8 cellular contexts compared by ENCODE assay signal in the genomic region with DNA sequence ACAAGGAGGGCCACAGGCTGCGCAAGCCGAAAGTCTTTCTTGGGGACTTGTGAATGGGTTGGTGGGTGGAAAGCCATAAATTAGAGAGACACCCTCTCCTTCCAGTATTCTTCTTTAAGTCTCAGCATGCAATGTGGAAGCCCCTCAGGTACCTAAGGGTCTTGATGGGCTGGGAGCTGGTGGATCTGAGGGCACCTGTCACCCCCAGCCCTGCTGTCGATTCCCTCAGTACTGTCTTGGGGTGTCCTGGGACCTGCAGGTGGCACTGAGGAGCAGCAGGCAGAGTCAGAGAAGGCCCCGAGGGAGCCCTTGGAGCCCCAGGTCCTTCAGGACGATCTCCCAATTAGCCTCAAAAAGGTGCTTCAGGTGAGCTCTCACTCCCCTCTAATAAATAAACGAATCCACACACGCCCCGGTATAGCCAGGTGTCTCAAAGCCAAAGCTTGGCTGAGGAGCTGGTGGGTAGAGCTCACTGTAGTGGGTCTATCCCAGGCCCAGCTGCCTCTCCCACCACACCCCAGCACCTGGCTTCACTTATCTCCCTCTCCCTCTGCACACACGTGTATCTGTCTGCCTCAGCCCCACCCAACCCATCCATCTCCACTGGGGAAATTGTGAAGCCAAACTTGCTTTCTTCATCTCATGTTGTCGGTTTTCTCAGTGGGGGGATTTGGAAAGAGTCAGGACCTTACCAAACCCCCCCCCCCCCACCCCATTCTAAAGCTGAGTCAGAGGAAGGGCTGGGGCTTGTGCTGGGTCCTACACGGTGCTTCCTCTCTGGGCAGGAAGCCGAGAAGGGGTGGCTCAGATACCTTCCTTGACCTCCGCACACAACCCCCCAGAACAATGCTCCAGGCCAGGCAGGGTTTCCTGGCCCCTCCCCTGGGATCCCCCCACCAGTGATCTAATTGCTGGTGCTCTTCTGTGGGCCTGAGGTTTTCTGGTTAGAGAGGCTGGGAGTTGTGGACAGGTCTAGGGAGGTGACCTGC. TPM values are rescaled to one million over a fixed set of nuclear protein-coding genes. Genes with fewer than 3 reads are reported as not detected.
A peak's percentile ranks its signal among the peaks of the same experiment; 100 is the strongest.
DNase-seq lines count a peak whose midpoint lies in the region; ATAC-seq and TF ChIP-seq lines count a peak whose summit lies in the region.

No MANE protein-coding gene starts in this region.

- no peaks in the 10 kb centered on the region for H3K9me2 ChIP-seq in OCI-LY1 (ENCODE audit: low read depth, low read length)

- no peak for ATAC-seq in HG03108 (IDR thresholded peaks at IDR 0.05; ENCODE audit: unreplicated experiment)

- H3K36me3 Mint-ChIP-seq in MCF 10A (ENCODE audit: insufficient read depth, unreplicated experiment): peaks cover 43% of the 10 kb centered on the region

- H3F3A ChIP-seq in OCI-LY1 (ENCODE audit: insufficient read depth, low read length): no peaks in the 10 kb centered on the region

- no peaks in the 10 kb centered on the region for H3K9me3 Mint-ChIP-seq in MCF 10A (ENCODE audit: unreplicated experiment)

- peak overlapping the region; percentile 90 for H3K4me3 Mint-ChIP-seq in MCF 10A (ENCODE audit: unreplicated experiment)

- H3K4me2 ChIP-seq in OCI-LY1 (ENCODE audit: low read length): peak overlapping the region; percentile 85

- peak overlapping the region; percentile 11; the same call in 1 of the 2 replicates for H3K9ac ChIP-seq in OCI-LY1 (ENCODE audit: low read length)

- POLR2A ChIA-PET in MCF 10A (lab: Yijun Ruan, JAX): interaction anchor here (0.6 to 8.7 kb wide), 24 partner anchors 9 to 474 kb away, joined by 3 to 156 read pairs (median 10); a partner anchor contains a TSS

- 24 to 34% methylated on average over 13 of the region's 13 CpGs for WGBS in lower leg skin, 2 donors
- 38 to 45% methylated on average over 13 of the region's 13 CpGs for WGBS in thyroid gland, 2 donors

- H3K4me1 ChIP-seq in OCI-LY1 (ENCODE audit: insufficient read depth, low read length, severe bottlenecking) (peaks cover 24% of the 10 kb centered on the region), thyroid gland (peaks cover 9 to 28% of the 10 kb centered on the region in 2 donors)

- peak; percentile 62 for DNase-seq in activated CD8-positive, alpha-beta memory T cell treated with anti-CD3 and anti-CD28 coated beads for 24 hours
- no peak for DNase-seq in activated CD8-positive, alpha-beta memory T cell treated with anti-CD3 and anti-CD28 coated beads, Interleukin-2, amount 50 U/mL, for 4 hours
- peak; percentile 68 for DNase-seq in MCF 10A (ENCODE audit: unreplicated experiment)
- DNase-seq in lower leg skin (ENCODE audit: low spot score in 2 of 2): no peak
- peak; percentile 32 to 36 for DNase-seq in thyroid gland
- DNase-seq in NCI-H446 (lab: John Stamatoyannopoulos, UW): no peak

- intact Hi-C loops in MCF 10A (cut with micrococcal nuclease): loop anchor here (1.0 to 5.0 kb wide), 4 partner anchors 9 to 495 kb away; a partner anchor contains a TSS
- intact Hi-C loops in lower leg skin (cut with DNase I; ENCODE audit: low total_unique reads): loop anchor here (5.0 to 10.0 kb wide), 2 partner anchors 98 to 145 kb away; a partner anchor contains a TSS
- intact Hi-C loops in thyroid gland (cut with DNase I): loop anchor here (5.0 kb wide), 1 partner anchor 80 kb away; a partner anchor contains a TSS

- H3K27me3 ChIP-seq in OCI-LY1 (ENCODE audit: insufficient read depth, low read length) (no peaks in the 10 kb centered on the region), thyroid gland (no peaks in the 10 kb centered on the region)

- no peaks in the 10 kb centered on the region for H4K20me1 ChIP-seq in OCI-LY1 (ENCODE audit: insufficient read depth, low read length)

- CTCF ChIA-PET in MCF 10A (lab: Yijun Ruan, JAX): interaction anchor here (0.6 to 23.3 kb wide), 35 partner anchors 7 to 1569 kb away, joined by 3 to 390 read pairs (median 5); a partner anchor contains a TSS

- no peaks in the 10 kb centered on the region for H3K9me3 ChIP-seq in OCI-LY1 (ENCODE audit: low read length)
- no peaks in the 10 kb centered on the region for H3K9me3 ChIP-seq in thyroid gland

- H3K27ac Mint-ChIP-seq in MCF 10A (ENCODE audit: low read depth, unreplicated experiment): peak overlapping the region; percentile 72

- H3K27me3 Mint-ChIP-seq in MCF 10A (ENCODE audit: insufficient read depth, unreplicated experiment): no peaks in the 10 kb centered on the region

- H2AFZ ChIP-seq in OCI-LY1 (ENCODE audit: low read length): no peak overlapping the region

- TF ChIP-seq POLR2A in lower leg skin (IDR thresholded peaks at IDR 0.05) (no peak), thyroid gland (IDR thresholded peaks at IDR 0.05) (no peak)

- H3K36me3 ChIP-seq in OCI-LY1 (ENCODE audit: insufficient read depth, low read length) (peaks cover 5% of the 10 kb centered on the region), thyroid gland (peaks cover 6 to 12% of the 10 kb centered on the region in 2 donors)

- TF ChIP-seq CTCF in OCI-LY1 (IDR thresholded peaks at IDR 0.05; ENCODE audit: low read length): peak; percentile 32; the same call in 1 of the 2 replicates
- TF ChIP-seq CTCF in MCF 10A (IDR thresholded peaks at IDR 0.05; ENCODE audit: unreplicated experiment): peak; percentile 68
- no peak for TF ChIP-seq CTCF in lower leg skin (IDR thresholded peaks at IDR 0.05)
- peak in 3 of 6 experiments; percentile 17 to 39 (median 23) for TF ChIP-seq CTCF in thyroid gland (IDR thresholded peaks at IDR 0.05)

- no peaks in the 10 kb centered on the region for H3K79me2 ChIP-seq in OCI-LY1 (ENCODE audit: insufficient read depth, low read length)

- peak overlapping the region; percentile 13 for H3K27ac ChIP-seq in OCI-LY1 (ENCODE audit: low read depth, low read length, poor library complexity, severe bottlenecking)
- H3K27ac ChIP-seq in thyroid gland: peak overlapping the region in 2 of 3 donors; percentile 67 to 73

- H3K4me1 Mint-ChIP-seq in MCF 10A (ENCODE audit: insufficient read depth, unreplicated experiment): peaks cover 32% of the 10 kb centered on the region

- BruUV-seq in MCF 10A (replicated peaks; lab: Mats Ljungman, UMichigan): no TSS peak

- H3K4me3 ChIP-seq in OCI-LY1 (ENCODE audit: low read depth, low read length, poor library complexity, severe bottlenecking): peak overlapping the region; percentile 77
- H3K4me3 ChIP-seq in lower leg skin (ENCODE audit: low read depth, poor library complexity, severe bottlenecking): peak overlapping the region; percentile 84
- peak overlapping the region in 2 of 3 donors; percentile 54 to 56 for H3K4me3 ChIP-seq in thyroid gland (replicated peaks in 1 of 3)

RNA-seq across cellular contexts. Expression of a gene that starts 1.6 kb away (rescaled TPM):
- total RNA-seq in MCF 10A (2022) (385 and 456 TPM in 2 replicates), lower leg skin (100 to 1,000 TPM; 232 to 289 (median 279) TPM), thyroid gland (10 to 100 TPM; 51.3 to 75.5 (median 65.6) TPM)

RNA-seq across cellular contexts. Expression of a gene that starts 10.8 kb away (rescaled TPM):
- total RNA-seq in MCF 10A (2022) (7.4 and 9.5 TPM in 2 replicates), lower leg skin (10 to 100 TPM; 29.5 to 66.6 (median 52.9) TPM), thyroid gland (10 to 100 TPM in 2 of 4 donors, 1 to 10 TPM in 2; 7.5 to 13.1 (median 9.9) TPM)

RNA-seq across cellular contexts. Expression of a gene that starts 19.1 kb away (rescaled TPM):
- total RNA-seq in MCF 10A (2022) (0.21 and 0.42 TPM in 2 replicates), lower leg skin (1 to 10 TPM in 2 of 4 donors, under 1 TPM in 2; 0.38 to 3.6 (median 0.87) TPM), thyroid gland (under 1 TPM in 1 of 4 donors, not detected in 3; 0.24 TPM)

RNA-seq across cellular contexts. Expression of a gene that starts 19.1 kb away (rescaled TPM):
- total RNA-seq in MCF 10A (2022): 0.91 and 1.8 TPM in 2 replicates
- total RNA-seq in lower leg skin: 10 to 100 TPM in 1 of 4 donors, 1 to 10 TPM in 3; 3.8 to 11.5 (median 6.3) TPM
- total RNA-seq in thyroid gland: 1 to 10 TPM in 1 of 4 donors, under 1 TPM in 2, not detected in 1; 0.33 to 4.2 (median 0.50) TPM

RNA-seq across cellular contexts. Expression of a gene that starts 25.9 kb away (rescaled TPM):
- 1.6 and 1.7 TPM in 2 replicates for total RNA-seq in MCF 10A (2022)
- 100 to 1,000 TPM; 111 to 150 (median 129) TPM for total RNA-seq in lower leg skin
- total RNA-seq in thyroid gland: 1 to 10 TPM; 1.2 to 2.9 (median 2.0) TPM

Comparison
In these comparisons a context has a peak if more than half of its experiments do, and no peak if none do; other contexts are left out.
1. DNase-seq: peak in activated CD8-positive, alpha-beta memory T cell treated with anti-CD3 and anti-CD28 coated beads for 24 hours (single experiment), MCF 10A (single experiment) and thyroid gland (2 of 2); none in activated CD8-positive, alpha-beta memory T cell treated with anti-CD3 and anti-CD28 coated beads, Interleukin-2, amount 50 U/mL, for 4 hours (single experiment), lower leg skin (0 of 2) and NCI-H446 (0 of 2).
2. CTCF ChIP-seq: peak in OCI-LY1 (single experiment) and MCF 10A (single experiment); none in lower leg skin (0 of 3).
3. Peak in every context shown above with its lines, with median percentiles within 50 percentile points of each other: H3K4me3 ChIP-seq.